In the genomic region with DNA sequence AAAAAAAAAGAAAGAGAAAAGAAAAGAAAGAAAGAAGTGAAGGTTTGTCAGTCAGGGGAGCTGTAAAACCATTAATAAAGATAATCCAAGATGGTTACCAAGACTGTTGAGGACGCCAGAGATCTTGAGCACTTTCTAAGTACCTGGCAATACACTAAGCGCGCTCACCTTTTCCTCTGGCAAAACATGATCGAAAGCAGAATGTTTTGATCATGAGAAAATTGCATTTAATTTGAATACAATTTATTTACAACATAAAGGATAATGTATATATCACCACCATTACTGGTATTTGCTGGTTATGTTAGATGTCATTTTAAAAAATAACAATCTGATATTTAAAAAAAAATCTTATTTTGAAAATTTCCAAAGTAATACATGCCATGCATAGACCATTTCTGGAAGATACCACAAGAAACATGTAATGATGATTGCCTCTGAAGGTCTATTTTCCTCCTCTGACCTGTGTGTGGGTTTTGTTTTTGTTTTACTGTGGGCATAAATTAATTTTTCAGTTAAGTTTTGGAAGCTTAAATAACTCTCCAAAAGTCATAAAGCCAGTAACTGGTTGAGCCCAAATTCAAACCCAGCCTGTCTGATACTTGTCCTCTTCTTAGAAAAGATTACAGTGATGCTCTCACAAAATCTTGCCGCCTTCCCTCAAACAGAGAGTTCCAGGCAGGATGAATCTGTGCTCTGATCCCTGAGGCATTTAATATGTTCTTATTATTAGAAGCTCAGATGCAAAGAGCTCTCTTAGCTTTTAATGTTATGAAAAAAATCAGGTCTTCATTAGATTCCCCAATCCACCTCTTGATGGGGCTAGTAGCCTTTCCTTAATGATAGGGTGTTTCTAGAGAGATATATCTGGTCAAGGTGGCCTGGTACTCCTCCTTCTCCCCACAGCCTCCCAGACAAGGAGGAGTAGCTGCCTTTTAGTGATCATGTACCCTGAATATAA, we compare ENCODE assay signal across 8 cellular contexts. TPM values are rescaled to one million over a fixed set of nuclear protein-coding genes. Genes with fewer than 3 reads are reported as not detected.
DNase-seq lines count a peak whose midpoint lies in the region; ATAC-seq and TF ChIP-seq lines count a peak whose summit lies in the region.

No MANE protein-coding gene starts in this region.

- peak overlapping the region; percentile 100 for H3K27ac Mint-ChIP-seq in stimulated activated naive CD8-positive, alpha-beta T cell treated with anti-CD3 and anti-CD28 coated beads, Interleukin-15, Interleukin-2, amounts not matched to agents 100 ng/mL and 50 ng/mL, for 24 hours
- peak overlapping the region; percentile 99 for H3K27ac Mint-ChIP-seq in chondrocyte (ENCODE audit: unreplicated experiment)
- H3K27ac Mint-ChIP-seq in naive thymus-derived CD8-positive, alpha-beta T cell, result peak overlapping the region; percentile 100

- no peak for DNase-seq in stimulated activated naive CD8-positive, alpha-beta T cell treated with anti-CD3 and anti-CD28 coated beads, Interleukin-15, Interleukin-2, amounts not matched to agents 100 U/mL and 50 U/mL, for 24 hours
- peak; percentile 29 for DNase-seq in NOMO-1 treated with DMSO at 0.1 percent for 48 hours (lab: John Stamatoyannopoulos, UW; ENCODE audit: unreplicated experiment)
- DNase-seq in chondrocyte (ENCODE audit: low spot score), result no peak
- peak in 2 of 10 donors; percentile 40 to 42 for DNase-seq in naive thymus-derived CD8-positive, alpha-beta T cell
- DNase-seq in head of caudate nucleus, result no peak
- DNase-seq in amygdala (lab: John Stamatoyannopoulos, UW), result no peak

- H3K4me1 Mint-ChIP-seq in stimulated activated naive CD8-positive, alpha-beta T cell treated with anti-CD3 and anti-CD28 coated beads, Interleukin-15, Interleukin-2, amounts not matched to agents 100 ng/mL and 50 ng/mL, for 24 hours (ENCODE audit: low read depth), result peaks cover 56% of the 10 kb centered on the region
- peaks cover 28% of the 10 kb centered on the region for H3K4me1 Mint-ChIP-seq in chondrocyte (ENCODE audit: low read depth)
- H3K4me1 Mint-ChIP-seq in naive thymus-derived CD8-positive, alpha-beta T cell, result peaks cover 41 to 81% (median 61%) of the 10 kb centered on the region in 4 donors

- no peak for ATAC-seq in stimulated activated naive CD8-positive, alpha-beta T cell treated with anti-CD3 and anti-CD28 coated beads, Interleukin-15, Interleukin-2, amounts not matched to agents 100 U/mL and 50 U/mL, for 24 hours
- no peak for ATAC-seq in naive thymus-derived CD8-positive, alpha-beta T cell
- no peak for ATAC-seq in HG02610 (IDR thresholded peaks at IDR 0.05; ENCODE audit: unreplicated experiment)

- peak overlapping the region; percentile 97 for H3K4me3 Mint-ChIP-seq in stimulated activated naive CD8-positive, alpha-beta T cell treated with anti-CD3 and anti-CD28 coated beads, Interleukin-15, Interleukin-2, amounts not matched to agents 100 ng/mL and 50 ng/mL, for 24 hours
- H3K4me3 Mint-ChIP-seq in chondrocyte (ENCODE audit: unreplicated experiment), result peak overlapping the region; percentile 99
- peak overlapping the region; percentile 88 to 100 (median 98) for H3K4me3 Mint-ChIP-seq in naive thymus-derived CD8-positive, alpha-beta T cell

- intact Hi-C loops in head of caudate nucleus (cut with DNase I), result loop anchor here (5.0 kb wide), 1 partner anchor 51 kb away; a partner anchor contains a TSS

- no peaks in the 10 kb centered on the region for H3K9me3 Mint-ChIP-seq in stimulated activated naive CD8-positive, alpha-beta T cell treated with anti-CD3 and anti-CD28 coated beads, Interleukin-15, Interleukin-2, amounts not matched to agents 100 ng/mL and 50 ng/mL, for 24 hours
- no peaks in the 10 kb centered on the region for H3K9me3 Mint-ChIP-seq in chondrocyte (ENCODE audit: low read depth)
- peaks cover 0 to 3% (median 0%) of the 10 kb centered on the region in 9 donors for H3K9me3 Mint-ChIP-seq in naive thymus-derived CD8-positive, alpha-beta T cell

- POLR2A ChIA-PET in naive thymus-derived CD8-positive, alpha-beta T cell (lab: Charles Lee), result interaction anchor here (0.6 to 22.0 kb wide), 14 partner anchors 16 to 176 kb away, joined by 3 to 1743 read pairs (median 6); a partner anchor contains a TSS

- peaks cover 81% of the 10 kb centered on the region for H3K36me3 Mint-ChIP-seq in stimulated activated naive CD8-positive, alpha-beta T cell treated with anti-CD3 and anti-CD28 coated beads, Interleukin-15, Interleukin-2, amounts not matched to agents 100 ng/mL and 50 ng/mL, for 24 hours (ENCODE audit: low read depth)
- peaks cover 22% of the 10 kb centered on the region for H3K36me3 Mint-ChIP-seq in chondrocyte (ENCODE audit: low read depth)
- peaks cover 55 to 72% (median 71%) of the 10 kb centered on the region in 3 donors for H3K36me3 Mint-ChIP-seq in naive thymus-derived CD8-positive, alpha-beta T cell

- H3K27me3 Mint-ChIP-seq in stimulated activated naive CD8-positive, alpha-beta T cell treated with anti-CD3 and anti-CD28 coated beads, Interleukin-15, Interleukin-2, amounts not matched to agents 100 ng/mL and 50 ng/mL, for 24 hours, result no peaks in the 10 kb centered on the region
- H3K27me3 Mint-ChIP-seq in chondrocyte (ENCODE audit: low read depth), result no peaks in the 10 kb centered on the region
- H3K27me3 Mint-ChIP-seq in naive thymus-derived CD8-positive, alpha-beta T cell, result peaks cover 0 to 4% (median 0%) of the 10 kb centered on the region in 5 donors

- TF ChIP-seq CTCF in chondrocyte (IDR thresholded peaks at IDR 0.05), result peak; percentile 67

RNA-seq across cellular contexts. Expression of a gene that starts 2.0 kb away (rescaled TPM):
- total RNA-seq in chondrocyte, result 496 to 595 TPM (median 582 TPM) in 3 replicates
- total RNA-seq in naive thymus-derived CD8-positive, alpha-beta T cell, result 1,000 to 10,000 TPM; 6,403 to 7,046 TPM
- polyA plus RNA-seq in naive thymus-derived CD8-positive, alpha-beta T cell, result over 10,000 TPM; 25,152 to 39,550 (median 31,716) TPM

RNA-seq across cellular contexts. Expression of a gene that starts 2.2 kb away (rescaled TPM):
- total RNA-seq in chondrocyte, result not detected in 3 replicates
- 10 to 100 TPM; 69.4 to 69.9 TPM for total RNA-seq in naive thymus-derived CD8-positive, alpha-beta T cell
- 10 to 100 TPM in 2 of 3 donors, 1 to 10 TPM in 1; 7.2 to 21.8 (median 12.4) TPM for polyA plus RNA-seq in naive thymus-derived CD8-positive, alpha-beta T cell

RNA-seq across cellular contexts. Expression of a gene that starts 23.0 kb away (rescaled TPM):
- 9.7 to 16.6 TPM (median 12.9 TPM) in 3 replicates for total RNA-seq in chondrocyte
- 10 to 100 TPM; 28.9 to 34.9 TPM for total RNA-seq in naive thymus-derived CD8-positive, alpha-beta T cell
- polyA plus RNA-seq in naive thymus-derived CD8-positive, alpha-beta T cell, result 10 to 100 TPM; 29.4 to 33.0 (median 31.6) TPM

RNA-seq across cellular contexts. Expression of a gene that starts 49.8 kb away (rescaled TPM):
- total RNA-seq in chondrocyte, result 41.2 to 58.5 TPM (median 45.4 TPM) in 3 replicates
- 100 to 1,000 TPM; 133 to 138 TPM for total RNA-seq in naive thymus-derived CD8-positive, alpha-beta T cell
- 10 to 100 TPM; 24.3 to 30.9 (median 29.8) TPM for polyA plus RNA-seq in naive thymus-derived CD8-positive, alpha-beta T cell

Comparison
In these comparisons a context has a peak if more than half of its experiments do, and no peak if none do; other contexts are left out.
1. RNA of a gene that starts 2.0 kb away (total RNA-seq): 6,403 to 7,046 TPM in naive thymus-derived CD8-positive, alpha-beta T cell; 496 to 595 TPM in chondrocyte; every median in the first group is over 10 times any median in the second.
2. RNA of a gene that starts 2.2 kb away (total RNA-seq): 69.4 to 69.9 TPM in naive thymus-derived CD8-positive, alpha-beta T cell; not detected in chondrocyte; every median in the first group is over 10 times any median in the second.
3. Peak in every context shown above with its lines, with median percentiles within 50 percentile points of each other: H3K27ac Mint-ChIP-seq and H3K4me3 Mint-ChIP-seq.